15 cellular contexts compared by ENCODE assay signal in genomic region chr13:28540612-28541011, GRCh38. TPM values are rescaled to one million over a fixed set of nuclear protein-coding genes. Genes with fewer than 3 reads are reported as not detected.
DNase-seq lines count a peak whose midpoint lies in the region; ATAC-seq and TF ChIP-seq lines count a peak whose summit lies in the region.
"Had no signal": no experiment of that assay in that cellular context is flagged by ENCODE, and none has a peak within 500 bp of the region (broad histone marks: within the 10 kb centered on the region; RNA-seq: fewer than 3 reads in every experiment).

No MANE protein-coding gene starts in this region.

- H3K27me3 ChIP-seq in adipocyte (replicated peaks; ENCODE audit: control insufficient read depth, insufficient read depth, low read length) = no peaks in the 10 kb centered on the region
- H3K27me3 ChIP-seq: adrenal gland, Peyer's patch had no signal

- TF ChIP-seq CTCF in GM13977 (IDR thresholded peaks at IDR 0.05; ENCODE audit: extremely low read depth, insufficient read depth, missing control alignments) = no peak

- no peaks in the 10 kb centered on the region for H3K36me3 ChIP-seq in adipocyte (ENCODE audit: control insufficient read depth, insufficient read depth, low read length, severe bottlenecking)
- H3K36me3 ChIP-seq: adrenal gland, Peyer's patch had no signal

- no peak overlapping the region for H3K4me3 ChIP-seq in adipocyte (ENCODE audit: low read length)
- H3K4me3 ChIP-seq: adrenal gland; BLaER1 treated with 17β-estradiol and CSF1 and Interleukin-3, amounts not matched to agents 10 nM and 100 nM; Peyer's patch had no signal

- peak; percentile 61 for DNase-seq in COLO829 (ENCODE audit: low spot score)
- peak; percentile 30 for DNase-seq in GM13977 (ENCODE audit: low spot score)
- DNase-seq in adipocyte (ENCODE audit: low read depth) = peak; percentile 18
- no peak for DNase-seq in NCI-H2081 treated with DMSO at 0.1 percent for 48 hours (lab: John Stamatoyannopoulos, UW)
- DNase-seq in HCEC 1CT = no peak
- DNase-seq in ureter (ENCODE audit: low spot score) = no peak
- DNase-seq: activated CD8-positive, alpha-beta memory T cell treated with anti-CD3 and anti-CD28 coated beads for 24 hours; adrenal gland; cortex of kidney; NCI-H2171 treated with DMSO at 0.1 percent for 48 hours; Peyer's patch had no signal

- peaks cover 6% of the 10 kb centered on the region for H3K9me3 ChIP-seq in adipocyte (ENCODE audit: control insufficient read depth, low read length)
- H3K9me3 ChIP-seq: adrenal gland had no signal

- ATAC-seq in HG02885 (IDR thresholded peaks at IDR 0.05; ENCODE audit: poor library complexity, unreplicated experiment) = peak; percentile 62
- ATAC-seq in HG03521 (IDR thresholded peaks at IDR 0.05; ENCODE audit: unreplicated experiment) = no peak

- in situ Hi-C loops in GM13977 (cut with MboI; ENCODE audit: low pct_unique_long_range_greater_than_20kb, low sequenced_read_pairs, unreplicated experiment) = no loop called here

- no peaks in the 10 kb centered on the region for H3K4me1 ChIP-seq in adipocyte (ENCODE audit: control insufficient read depth, insufficient read depth, low read length)
- H3K4me1 ChIP-seq: adrenal gland; BLaER1 treated with 17β-estradiol and CSF1 and Interleukin-3, amounts not matched to agents 10 nM and 100 nM had no signal

- H3K9ac ChIP-seq in adipocyte (ENCODE audit: low read length) = no peak overlapping the region
- H3K9ac ChIP-seq: BLaER1 treated with 17β-estradiol and CSF1 and Interleukin-3, amounts not matched to agents 10 nM and 100 nM had no signal

RNA-seq across cellular contexts. Expression of gene FLT1, which starts 45.7 kb away (rescaled TPM):
- 51.1 TPM for total RNA-seq in ureter
- total RNA-seq: G401 had no signal

Comparison
In these comparisons a context has a peak if more than half of its experiments do, and no peak if none do; other contexts are left out.
1. DNase-seq: peak in COLO829 (single experiment), GM13977 (single experiment) and adipocyte (single experiment); none in NCI-H2081 treated with DMSO at 0.1 percent for 48 hours (single experiment), HCEC 1CT (single experiment) and ureter (single experiment).